ENCODE assay signal across 16 cellular contexts in genomic region chr6:166830891-166831363, GRCh38.
DNase-seq lines count a peak whose midpoint lies in the region; ATAC-seq and TF ChIP-seq lines count a peak whose summit lies in the region.
"Had no signal": no experiment of that assay in that cellular context is flagged by ENCODE, and none has a peak within 500 bp of the region (broad histone marks: within the 10 kb centered on the region; RNA-seq: fewer than 3 reads in every experiment).

No MANE protein-coding gene starts in this region.

- DNase-seq in memory B cell (ENCODE audit: low spot score in 2 of 2) (no peak), activated gamma-delta T cell treated with Interleukin-2 at 50 U/mL for 16 hours (no peak), NCI-H82 treated with DMSO at 0.1 percent for 48 hours (lab: John Stamatoyannopoulos, UW; ENCODE audit: unreplicated experiment) (no peak)
- DNase-seq in activated naive CD4-positive, alpha-beta T cell treated with anti-CD3 and anti-CD28 coated beads, Interleukin-2, amount 10 ng/mL, durations not matched to agents 7 days and 5 days: no peak
- DNase-seq: adrenal gland; CD4-positive, CD25-positive, alpha-beta regulatory T cell; colonic mucosa; HFFc6; lower lobe of right lung; NCI-H1105 treated with DMSO at 0.1 percent for 48 hours; NCI-H524 treated with DMSO at 0.1 percent for 48 hours; small intestine; thyroid gland had no signal

- H3K4me3 Mint-ChIP-seq in memory B cell: peak overlapping the region; percentile 21
- H3K4me3 Mint-ChIP-seq in activated naive CD4-positive, alpha-beta T cell treated with anti-CD3 and anti-CD28 coated beads, Interleukin-2, amount 10 ng/mL, durations not matched to agents 7 days and 5 days: no peak overlapping the region
- H3K4me3 Mint-ChIP-seq: CD4-positive, CD25-positive, alpha-beta regulatory T cell; HFFc6 had no signal

- peak; percentile 24 for ATAC-seq in GM21717 (IDR thresholded peaks at IDR 0.05; ENCODE audit: unreplicated experiment)
- ATAC-seq in HG03095 (IDR thresholded peaks at IDR 0.05; ENCODE audit: unreplicated experiment): peak; percentile 20
- no peak for ATAC-seq in memory B cell (ENCODE audit: low read depth)

- peaks cover 2% of the 10 kb centered on the region for H3K36me3 Mint-ChIP-seq in memory B cell
- H3K36me3 Mint-ChIP-seq in activated naive CD4-positive, alpha-beta T cell treated with anti-CD3 and anti-CD28 coated beads, Interleukin-2, amount 10 ng/mL, durations not matched to agents 7 days and 5 days: no peaks in the 10 kb centered on the region
- H3K36me3 Mint-ChIP-seq: CD4-positive, CD25-positive, alpha-beta regulatory T cell had no signal

- H3K27ac Mint-ChIP-seq in memory B cell: peak overlapping the region; percentile 62
- H3K27ac Mint-ChIP-seq in activated naive CD4-positive, alpha-beta T cell treated with anti-CD3 and anti-CD28 coated beads, Interleukin-2, amount 10 ng/mL, durations not matched to agents 7 days and 5 days: no peak overlapping the region
- H3K27ac Mint-ChIP-seq: CD4-positive, CD25-positive, alpha-beta regulatory T cell; HFFc6 had no signal

- H3K9me3 Mint-ChIP-seq in memory B cell: peaks cover 2% of the 10 kb centered on the region
- H3K9me3 Mint-ChIP-seq in activated naive CD4-positive, alpha-beta T cell treated with anti-CD3 and anti-CD28 coated beads, Interleukin-2, amount 10 ng/mL, durations not matched to agents 7 days and 5 days: peaks cover 2% of the 10 kb centered on the region

- CTCF ChIA-PET in activated naive CD4-positive, alpha-beta T cell treated with anti-CD3 and anti-CD28 coated beads, Interleukin-2, amount 10 ng/mL, durations not matched to agents 7 days and 5 days (lab: Charles Lee): no interaction called here

- H3K4me1 Mint-ChIP-seq in memory B cell: peaks cover 17% of the 10 kb centered on the region
- H3K4me1 Mint-ChIP-seq in activated naive CD4-positive, alpha-beta T cell treated with anti-CD3 and anti-CD28 coated beads, Interleukin-2, amount 10 ng/mL, durations not matched to agents 7 days and 5 days: no peaks in the 10 kb centered on the region

- TF ChIP-seq POLR2A in GM19099 (IDR thresholded peaks at IDR 0.05; ENCODE audit: extremely low read depth, insufficient read length, low read depth): peak; percentile 3

- no peaks in the 10 kb centered on the region for H3K27me3 Mint-ChIP-seq in memory B cell
- H3K27me3 Mint-ChIP-seq in activated naive CD4-positive, alpha-beta T cell treated with anti-CD3 and anti-CD28 coated beads, Interleukin-2, amount 10 ng/mL, durations not matched to agents 7 days and 5 days: no peaks in the 10 kb centered on the region
- H3K27me3 Mint-ChIP-seq: CD4-positive, CD25-positive, alpha-beta regulatory T cell had no signal
